In the genomic region with DNA sequence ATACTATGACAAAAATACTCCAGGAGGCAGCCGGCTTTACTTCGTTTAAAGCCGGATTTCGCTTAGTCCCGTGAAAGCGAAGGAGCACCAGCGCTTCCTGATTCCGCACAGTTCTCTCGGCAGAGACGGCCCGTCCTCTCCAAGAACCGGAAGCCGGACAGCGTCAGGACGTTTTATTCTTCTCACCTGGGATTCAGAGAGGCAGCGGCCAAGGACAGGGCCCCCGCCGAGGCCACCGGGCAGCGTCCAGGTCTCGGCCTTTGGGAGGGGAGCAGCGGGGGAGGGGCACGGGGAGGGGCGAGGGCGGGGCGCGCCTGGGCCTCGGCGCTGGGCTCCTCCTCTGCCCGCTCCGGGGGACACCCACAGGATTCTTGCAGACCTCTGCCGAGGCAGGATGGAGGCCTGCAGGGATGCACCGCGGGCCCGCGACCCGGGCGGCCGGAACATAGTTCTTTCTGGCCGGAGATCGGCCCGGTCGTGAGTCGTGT, we compare ENCODE assay signal across 8 cellular contexts. TPM values are rescaled to one million over a fixed set of nuclear protein-coding genes. Genes with fewer than 3 reads are reported as not detected.
A peak's percentile ranks its signal among the peaks of the same experiment; 100 is the strongest.
DNase-seq lines count a peak whose midpoint lies in the region; ATAC-seq, FAIRE-seq and TF ChIP-seq lines count a peak whose summit lies in the region.

No MANE protein-coding gene starts in this region.

- FAIRE-seq in keratinocyte (lab: Jason Lieb, UNC) = no peak

- H3K36me3 Mint-ChIP-seq in activated B cell treated with CpG ODN at 0.5 μM for 24 hours (ENCODE audit: low read depth) (peaks cover 11% of the 10 kb centered on the region), chondrocyte (ENCODE audit: low read depth) (no peaks in the 10 kb centered on the region)

- ATAC-seq in GM21737 (IDR thresholded peaks at IDR 0.05; ENCODE audit: unreplicated experiment) = peak; percentile 31
- peak; percentile 32 for ATAC-seq in activated B cell treated with CpG ODN at 0.5 μM for 24 hours (ENCODE audit: low read depth)
- no peak for ATAC-seq in GM19397 (IDR thresholded peaks at IDR 0.05; ENCODE audit: unreplicated experiment)
- ATAC-seq in GM18868 (IDR thresholded peaks at IDR 0.05; ENCODE audit: unreplicated experiment) = no peak

- peaks cover 22% of the 10 kb centered on the region for H3K4me1 ChIP-seq in keratinocyte (ENCODE audit: control insufficient read depth, extremely low read depth, insufficient read depth, low read length)

- peaks cover 91% of the 10 kb centered on the region for H3K79me2 ChIP-seq in keratinocyte (ENCODE audit: control insufficient read depth, insufficient read depth, low read length)

- POLR2A ChIA-PET in activated B cell treated with CpG ODN at 0.5 μM for 24 hours (lab: Charles Lee) = interaction anchor here (1.0 to 5.0 kb wide), 4 partner anchors 7 to 25 kb away, joined by 3 to 68 read pairs (median 24); partner anchors contain the start of genes GID8 and SLC17A9

- DNase-seq in activated B cell treated with CpG ODN at 0.5 μM for 24 hours (peak; percentile 55), chondrocyte (ENCODE audit: low spot score) (no peak), keratinocyte (ENCODE audit: low read depth, low spot score) (no peak), HPDE6-E6E7 (ENCODE audit: extremely low spot score) (no peak)
- peak; percentile 34 for DNase-seq in stimulated activated CD4-positive, alpha-beta T cell treated with anti-CD3 and anti-CD28 coated beads, Interleukin-2, amount 100 ng/mL, for 4 hours (ENCODE audit: low read depth)

- no peaks in the 10 kb centered on the region for H3K9me3 ChIP-seq in keratinocyte (ENCODE audit: control insufficient read depth, low read depth, low read length)

- H3K4me1 Mint-ChIP-seq in activated B cell treated with CpG ODN at 0.5 μM for 24 hours (peaks cover 72% of the 10 kb centered on the region), chondrocyte (ENCODE audit: low read depth) (peaks cover 46% of the 10 kb centered on the region)

- no peaks in the 10 kb centered on the region for H3K27me3 ChIP-seq in keratinocyte (ENCODE audit: control insufficient read depth, extremely low read depth, insufficient read depth, low read length)

- peak overlapping the region; percentile 87 for H3K4me2 ChIP-seq in keratinocyte (ENCODE audit: control insufficient read depth, extremely low read depth, insufficient read depth, low read depth, low read length)

- CTCF ChIA-PET in activated B cell treated with CpG ODN at 0.5 μM for 24 hours (lab: Charles Lee) = no interaction called here

- H3K27ac Mint-ChIP-seq in activated B cell treated with CpG ODN at 0.5 μM for 24 hours = peak overlapping the region; percentile 90
- peak overlapping the region; percentile 93 for H3K27ac Mint-ChIP-seq in chondrocyte (ENCODE audit: unreplicated experiment)

- TF ChIP-seq CTCF in activated B cell treated with CpG ODN at 0.5 μM for 24 hours (IDR thresholded peaks at IDR 0.05) = no peak
- peak; percentile 21 for TF ChIP-seq CTCF in chondrocyte (IDR thresholded peaks at IDR 0.05)
- no peak for TF ChIP-seq CTCF in keratinocyte (optimal IDR thresholded peaks at IDR 0.05 in 1 of 3, IDR thresholded peaks at IDR 0.05 in 1 of 3, conservative IDR thresholded peaks at IDR 0.05 in 1 of 3; ENCODE audit: extremely low read depth in 1 of 3, insufficient read depth in 2 of 3, low read length in 3 of 3)

- intact Hi-C loops in activated B cell treated with CpG ODN at 0.5 μM for 24 hours (cut with micrococcal nuclease) = loop anchor here (5.0 to 10.0 kb wide), 2 partner anchors 67 to 304 kb away; partner anchors contain the start of gene TCFL5

- peak overlapping the region; percentile 39 to 65 (median 56) for H3K4me3 ChIP-seq in keratinocyte (ENCODE audit: control insufficient read depth in 2 of 3, extremely low read depth in 1 of 3, insufficient read depth in 2 of 3, low read depth in 1 of 3, low read length in 3 of 3)

- H3K9me3 Mint-ChIP-seq in activated B cell treated with CpG ODN at 0.5 μM for 24 hours (no peaks in the 10 kb centered on the region), chondrocyte (ENCODE audit: low read depth) (no peaks in the 10 kb centered on the region)

- peak overlapping the region; percentile 62 for H3K27ac ChIP-seq in keratinocyte (ENCODE audit: control insufficient read depth, insufficient read depth, low read length)

- H4K20me1 ChIP-seq in keratinocyte (ENCODE audit: control insufficient read depth, extremely low read depth, insufficient read depth, low read length) = peaks cover 6% of the 10 kb centered on the region

- H2AFZ ChIP-seq in keratinocyte (ENCODE audit: control insufficient read depth, low read length) = no peak overlapping the region

- peaks cover 5 to 8% of the 10 kb centered on the region in 2 experiments for H3K36me3 ChIP-seq in keratinocyte (ENCODE audit: control insufficient read depth in 2 of 2, extremely low read depth in 1 of 2, insufficient read depth in 2 of 2, low read length in 2 of 2)

- H3K27me3 Mint-ChIP-seq in activated B cell treated with CpG ODN at 0.5 μM for 24 hours (no peaks in the 10 kb centered on the region), chondrocyte (ENCODE audit: low read depth) (no peaks in the 10 kb centered on the region)

- H3K4me3 Mint-ChIP-seq in activated B cell treated with CpG ODN at 0.5 μM for 24 hours (peak overlapping the region; percentile 92), chondrocyte (ENCODE audit: unreplicated experiment) (peak overlapping the region; percentile 77)

- dilution Hi-C loops in keratinocyte (cut with MboI; ENCODE audit: extremely low pct_ligation_motif_present, low sequenced_read_pairs) = no loop called here

- peak overlapping the region; percentile 58 for H3K9ac ChIP-seq in keratinocyte (ENCODE audit: control insufficient read depth, extremely low read depth, insufficient read depth, low read length)

- H3K9me1 ChIP-seq in keratinocyte (ENCODE audit: control insufficient read depth, extremely low read depth, insufficient read depth, low read length) = no peaks in the 10 kb centered on the region

RNA-seq across cellular contexts. Expression of gene DIDO1, which starts 2.8 kb away (rescaled TPM):
- total RNA-seq in activated B cell treated with CpG ODN at 0.5 μM for 24 hours = 79.2 and 89.1 TPM in 2 replicates
- total RNA-seq in chondrocyte = 41.6 to 53.8 TPM (median 42.5 TPM) in 3 replicates
- 11.1 to 19.3 TPM (median 14.2 TPM) in 3 replicates for polyA plus RNA-seq in keratinocyte
- polyA plus RNA-seq in keratinocyte (2011; ENCODE audit: low read depth) = 15.1 TPM
- 8.5 and 10.2 TPM in 2 replicates for polyA plus RNA-seq in keratinocyte (2011; cell fraction: cytosol; rRNA removed)
- 47.2 and 48.5 TPM in 2 replicates for polyA plus RNA-seq in keratinocyte (2011; cell fraction: nucleus; rRNA removed)
- 15.8 and 19.5 TPM in 2 replicates for polyA plus RNA-seq in keratinocyte (2012; ENCODE audit: low replicate concordance)
- 15.5 to 24.0 TPM (median 22.7 TPM) in 3 replicates for polyA minus RNA-seq in keratinocyte
- 9.8 TPM for polyA minus RNA-seq in keratinocyte (2011; cell fraction: cytosol; rRNA and poly(A)+ RNA removed)
- polyA minus RNA-seq in keratinocyte (2011; cell fraction: nucleus; rRNA and poly(A)+ RNA removed) = 28.4 and 41.6 TPM in 2 replicates

RNA-seq across cellular contexts. Expression of gene GID8, which starts 8.9 kb away (rescaled TPM):
- total RNA-seq in activated B cell treated with CpG ODN at 0.5 μM for 24 hours = 40.9 and 43.1 TPM in 2 replicates
- total RNA-seq in chondrocyte = 26.3 to 30.7 TPM (median 29.7 TPM) in 3 replicates
- 20.7 to 27.9 TPM (median 23.7 TPM) in 3 replicates for polyA plus RNA-seq in keratinocyte
- 24.2 TPM for polyA plus RNA-seq in keratinocyte (2011; ENCODE audit: low read depth)
- polyA plus RNA-seq in keratinocyte (2011; cell fraction: cytosol; rRNA removed) = 21.9 and 23.8 TPM in 2 replicates
- 20.3 and 22.4 TPM in 2 replicates for polyA plus RNA-seq in keratinocyte (2011; cell fraction: nucleus; rRNA removed)
- polyA plus RNA-seq in keratinocyte (2012; ENCODE audit: low replicate concordance) = 24.1 and 35.8 TPM in 2 replicates
- polyA minus RNA-seq in keratinocyte = 26.7 to 29.3 TPM (median 28.8 TPM) in 3 replicates
- polyA minus RNA-seq in keratinocyte (2011; cell fraction: cytosol; rRNA and poly(A)+ RNA removed) = 18.8 TPM
- 11.2 and 16.0 TPM in 2 replicates for polyA minus RNA-seq in keratinocyte (2011; cell fraction: nucleus; rRNA and poly(A)+ RNA removed)

RNA-seq across cellular contexts. Expression of gene SLC17A9, which starts 23.4 kb away (rescaled TPM):
- 45.0 and 47.6 TPM in 2 replicates for total RNA-seq in activated B cell treated with CpG ODN at 0.5 μM for 24 hours
- 0.24 to 1.2 TPM (median 0.79 TPM) in 3 replicates for total RNA-seq in chondrocyte
- 0.02 to 0.09 TPM in 2 of 3 replicates, not detected in the other for polyA plus RNA-seq in keratinocyte
- not detected for polyA plus RNA-seq in keratinocyte (2011; ENCODE audit: low read depth)
- polyA plus RNA-seq in keratinocyte (2011; cell fraction: cytosol; rRNA removed) = not detected in 2 replicates
- polyA plus RNA-seq in keratinocyte (2011; cell fraction: nucleus; rRNA removed) = 0.06 and 0.08 TPM in 2 replicates
- 0.04 TPM in 1 of 2 replicates, not detected in the other for polyA plus RNA-seq in keratinocyte (2012; ENCODE audit: low replicate concordance)
- polyA minus RNA-seq in keratinocyte = not detected in 3 replicates
- not detected for polyA minus RNA-seq in keratinocyte (2011; cell fraction: cytosol; rRNA and poly(A)+ RNA removed)
- polyA minus RNA-seq in keratinocyte (2011; cell fraction: nucleus; rRNA and poly(A)+ RNA removed) = not detected in 2 replicates

Comparison
In these comparisons a context has a peak if more than half of its experiments do, and no peak if none do; other contexts are left out.
1. ATAC-seq: peak in GM21737 (single experiment) and activated B cell treated with CpG ODN at 0.5 μM for 24 hours (single experiment); none in GM19397 (single experiment) and GM18868 (single experiment).
2. DNase-seq: peak in activated B cell treated with CpG ODN at 0.5 μM for 24 hours (single experiment) and stimulated activated CD4-positive, alpha-beta T cell treated with anti-CD3 and anti-CD28 coated beads, Interleukin-2, amount 100 ng/mL, for 4 hours (single experiment); none in chondrocyte (single experiment), keratinocyte (single experiment) and HPDE6-E6E7 (single experiment).
3. RNA of gene SLC17A9, which starts 23.4 kb away (total RNA-seq): 45.0 to 47.6 TPM in activated B cell treated with CpG ODN at 0.5 μM for 24 hours; 0.24 to 1.2 TPM in chondrocyte; every median in the first group is over 10 times any median in the second.